Comparison of ENCODE assay signal across 16 cellular contexts in genomic region chr11:70503201-70503877, GRCh38.
DNase-seq lines count a peak whose midpoint lies in the region; ATAC-seq and TF ChIP-seq lines count a peak whose summit lies in the region.
"Had no signal": no experiment of that assay in that cellular context is flagged by ENCODE, and none has a peak within 500 bp of the region (broad histone marks: within the 10 kb centered on the region; RNA-seq: fewer than 3 reads in every experiment).

No MANE protein-coding gene starts in this region.

- no peaks in the 10 kb centered on the region for H3K79me2 ChIP-seq in GM23338 (replicated peaks; ENCODE audit: insufficient read depth)

- intact Hi-C loops in left colon (cut with DNase I, micrococcal nuclease), result no loop called here

- POLR2A ChIA-PET in activated CD4-positive, alpha-beta T cell treated with anti-CD3 and anti-CD28 coated beads, Interleukin-2, amount 10 ng/mL, durations not matched to agents 7 days and 5 days (lab: Charles Lee), result no interaction called here

- H4K20me1 ChIP-seq in GM23338 (replicated peaks; ENCODE audit: insufficient read depth), result no peaks in the 10 kb centered on the region; the same call in 1 of the 2 replicates

- no peak overlapping the region for H2AFZ ChIP-seq in GM23338

- no peak overlapping the region for H3K4me3 Mint-ChIP-seq in GM23338
- no peak overlapping the region for H3K4me3 Mint-ChIP-seq in activated CD4-positive, alpha-beta T cell treated with anti-CD3 and anti-CD28 coated beads, Interleukin-2, amount 10 ng/mL, durations not matched to agents 7 days and 5 days
- H3K4me3 Mint-ChIP-seq: activated T-helper 17 cell treated with anti-CD3 and anti-CD28 coated beads, Interleukin-2, amount 50 U/mL, for 72 hours; stimulated activated naive CD8-positive, alpha-beta T cell treated with anti-CD3 and anti-CD28 coated beads, Interleukin-15, amount 100 ng/mL, for 72 hours had no signal

- H3F3A ChIP-seq in GM23338 (replicated peaks; ENCODE audit: low read depth), result no peaks in the 10 kb centered on the region

- no peak overlapping the region for H3K4me3 ChIP-seq in GM23338
- H3K4me3 ChIP-seq: colonic mucosa had no signal

- CTCF ChIA-PET in activated CD4-positive, alpha-beta T cell treated with anti-CD3 and anti-CD28 coated beads, Interleukin-2, amount 10 ng/mL, durations not matched to agents 7 days and 5 days (lab: Charles Lee), result no interaction called here

- ATAC-seq in GM23338 (peak; percentile 7; the same call in 1 of the 3 replicates), left colon (peak; percentile 5)
- ATAC-seq: activated T-helper 17 cell treated with anti-CD3 and anti-CD28 coated beads, Interleukin-2, amount 50 U/mL, for 72 hours; stimulated activated naive CD8-positive, alpha-beta T cell treated with anti-CD3 and anti-CD28 coated beads, Interleukin-15, amount 100 ng/mL, for 72 hours had no signal

- no peak for TF ChIP-seq CTCF in GM23338 (conservative IDR thresholded peaks at IDR 0.05; ENCODE audit: low read depth in 2 of 2)

- no peaks in the 10 kb centered on the region for H3K9me2 ChIP-seq in GM23338 (ENCODE audit: insufficient read depth)

- H3K4me1 Mint-ChIP-seq in GM23338, result peaks cover 28% of the 10 kb centered on the region
- H3K4me1 Mint-ChIP-seq in activated CD4-positive, alpha-beta T cell treated with anti-CD3 and anti-CD28 coated beads, Interleukin-2, amount 10 ng/mL, durations not matched to agents 7 days and 5 days, result no peaks in the 10 kb centered on the region
- H3K4me1 Mint-ChIP-seq: activated T-helper 17 cell treated with anti-CD3 and anti-CD28 coated beads, Interleukin-2, amount 50 U/mL, for 72 hours; stimulated activated naive CD8-positive, alpha-beta T cell treated with anti-CD3 and anti-CD28 coated beads, Interleukin-15, amount 100 ng/mL, for 72 hours had no signal

- H3K27ac ChIP-seq in GM23338 (ENCODE audit: low read depth), result no peak overlapping the region
- H3K27ac ChIP-seq: colonic mucosa, epithelial cell of prostate had no signal

- peak; percentile 37 for DNase-seq in COLO668 (lab: John Stamatoyannopoulos, UW; ENCODE audit: unreplicated experiment)
- DNase-seq in GM23338 (ENCODE audit: low spot score), result no peak
- DNase-seq in NCI-H345 treated with DMSO at 0.1 percent for 48 hours (lab: John Stamatoyannopoulos, UW; ENCODE audit: unreplicated experiment), result peak; percentile 88
- DNase-seq in left colon, result no peak
- DNase-seq in stimulated activated naive CD4-positive, alpha-beta T cell (lab: John Stamatoyannopoulos, UW), result no peak
- no peak for DNase-seq in activated naive CD4-positive, alpha-beta T cell treated with Interleukin-2 at 50 U/mL for 16 hours
- no peak for DNase-seq in activated CD4-positive, alpha-beta T cell treated with anti-CD3 and anti-CD28 coated beads, Interleukin-2, amount 10 ng/mL, durations not matched to agents 7 days and 5 days
- no peak for DNase-seq in stimulated activated CD4-positive, alpha-beta T cell treated with anti-CD3 and anti-CD28 coated beads, Interleukin-15, amount 100 ng/mL, for 24 hours
- DNase-seq: activated CD8-positive, alpha-beta memory T cell treated with anti-CD3 and anti-CD28 coated beads for 24 hours; DND-41; midbrain; MM.1S; stimulated activated naive CD8-positive, alpha-beta T cell treated with anti-CD3 and anti-CD28 coated beads, Interleukin-15, amount 100 ng/mL, for 72 hours had no signal

- peaks cover 20% of the 10 kb centered on the region for H3K27me3 Mint-ChIP-seq in GM23338 (ENCODE audit: insufficient read depth, low read depth, poor library complexity)
- no peaks in the 10 kb centered on the region for H3K27me3 Mint-ChIP-seq in activated CD4-positive, alpha-beta T cell treated with anti-CD3 and anti-CD28 coated beads, Interleukin-2, amount 10 ng/mL, durations not matched to agents 7 days and 5 days
- H3K27me3 Mint-ChIP-seq: activated T-helper 17 cell treated with anti-CD3 and anti-CD28 coated beads, Interleukin-2, amount 50 U/mL, for 72 hours had no signal

- no peak overlapping the region for H3K27ac Mint-ChIP-seq in GM23338
- no peak overlapping the region for H3K27ac Mint-ChIP-seq in activated CD4-positive, alpha-beta T cell treated with anti-CD3 and anti-CD28 coated beads, Interleukin-2, amount 10 ng/mL, durations not matched to agents 7 days and 5 days
- H3K27ac Mint-ChIP-seq: activated T-helper 17 cell treated with anti-CD3 and anti-CD28 coated beads, Interleukin-2, amount 50 U/mL, for 72 hours; stimulated activated naive CD8-positive, alpha-beta T cell treated with anti-CD3 and anti-CD28 coated beads, Interleukin-15, amount 100 ng/mL, for 72 hours had no signal

- H3K4me1 ChIP-seq in GM23338 (ENCODE audit: insufficient read depth), result no peaks in the 10 kb centered on the region
- H3K4me1 ChIP-seq: colonic mucosa had no signal

- H3K36me3 Mint-ChIP-seq in GM23338 (ENCODE audit: low read depth), result no peaks in the 10 kb centered on the region
- no peaks in the 10 kb centered on the region for H3K36me3 Mint-ChIP-seq in activated CD4-positive, alpha-beta T cell treated with anti-CD3 and anti-CD28 coated beads, Interleukin-2, amount 10 ng/mL, durations not matched to agents 7 days and 5 days (ENCODE audit: low read depth)

- peaks cover 3% of the 10 kb centered on the region; the same call in 1 of the 3 replicates for H3K9me3 Mint-ChIP-seq in GM23338
- H3K9me3 Mint-ChIP-seq in activated CD4-positive, alpha-beta T cell treated with anti-CD3 and anti-CD28 coated beads, Interleukin-2, amount 10 ng/mL, durations not matched to agents 7 days and 5 days, result no peaks in the 10 kb centered on the region
- H3K9me3 Mint-ChIP-seq: activated T-helper 17 cell treated with anti-CD3 and anti-CD28 coated beads, Interleukin-2, amount 50 U/mL, for 72 hours; stimulated activated naive CD8-positive, alpha-beta T cell treated with anti-CD3 and anti-CD28 coated beads, Interleukin-15, amount 100 ng/mL, for 72 hours had no signal

- no peak overlapping the region for H3K4me2 ChIP-seq in GM23338

- no peaks in the 10 kb centered on the region for H3K27me3 ChIP-seq in GM23338 (ENCODE audit: insufficient read depth)
- H3K27me3 ChIP-seq: colonic mucosa had no signal

- no peaks in the 10 kb centered on the region for H3K36me3 ChIP-seq in GM23338 (ENCODE audit: insufficient read depth)
- H3K36me3 ChIP-seq: colonic mucosa had no signal

TF ChIP-seq in GM23338, 12 proteins besides CTCF, POLR2A, EP300 and RAD21:
- TF ChIP-seq, protein P1, sequence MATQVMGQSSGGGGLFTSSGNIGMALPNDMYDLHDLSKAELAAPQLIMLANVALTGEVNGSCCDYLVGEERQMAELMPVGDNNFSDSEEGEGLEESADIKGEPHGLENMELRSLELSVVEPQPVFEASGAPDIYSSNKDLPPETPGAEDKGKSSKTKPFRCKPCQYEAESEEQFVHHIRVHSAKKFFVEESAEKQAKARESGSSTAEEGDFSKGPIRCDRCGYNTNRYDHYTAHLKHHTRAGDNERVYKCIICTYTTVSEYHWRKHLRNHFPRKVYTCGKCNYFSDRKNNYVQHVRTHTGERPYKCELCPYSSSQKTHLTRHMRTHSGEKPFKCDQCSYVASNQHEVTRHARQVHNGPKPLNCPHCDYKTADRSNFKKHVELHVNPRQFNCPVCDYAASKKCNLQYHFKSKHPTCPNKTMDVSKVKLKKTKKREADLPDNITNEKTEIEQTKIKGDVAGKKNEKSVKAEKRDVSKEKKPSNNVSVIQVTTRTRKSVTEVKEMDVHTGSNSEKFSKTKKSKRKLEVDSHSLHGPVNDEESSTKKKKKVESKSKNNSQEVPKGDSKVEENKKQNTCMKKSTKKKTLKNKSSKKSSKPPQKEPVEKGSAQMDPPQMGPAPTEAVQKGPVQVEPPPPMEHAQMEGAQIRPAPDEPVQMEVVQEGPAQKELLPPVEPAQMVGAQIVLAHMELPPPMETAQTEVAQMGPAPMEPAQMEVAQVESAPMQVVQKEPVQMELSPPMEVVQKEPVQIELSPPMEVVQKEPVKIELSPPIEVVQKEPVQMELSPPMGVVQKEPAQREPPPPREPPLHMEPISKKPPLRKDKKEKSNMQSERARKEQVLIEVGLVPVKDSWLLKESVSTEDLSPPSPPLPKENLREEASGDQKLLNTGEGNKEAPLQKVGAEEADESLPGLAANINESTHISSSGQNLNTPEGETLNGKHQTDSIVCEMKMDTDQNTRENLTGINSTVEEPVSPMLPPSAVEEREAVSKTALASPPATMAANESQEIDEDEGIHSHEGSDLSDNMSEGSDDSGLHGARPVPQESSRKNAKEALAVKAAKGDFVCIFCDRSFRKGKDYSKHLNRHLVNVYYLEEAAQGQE (IDR thresholded peaks at IDR 0.05; ENCODE audit: unreplicated experiment), result no peak

Comparison
In these comparisons a context has a peak if more than half of its experiments do, and no peak if none do; other contexts are left out.
1. DNase-seq: peak in COLO668 (single experiment) and NCI-H345 treated with DMSO at 0.1 percent for 48 hours (single experiment); none in GM23338 (single experiment), left colon (0 of 2), stimulated activated naive CD4-positive, alpha-beta T cell (0 of 6), activated naive CD4-positive, alpha-beta T cell treated with Interleukin-2 at 50 U/mL for 16 hours (single experiment), activated CD4-positive, alpha-beta T cell treated with anti-CD3 and anti-CD28 coated beads, Interleukin-2, amount 10 ng/mL, durations not matched to agents 7 days and 5 days (single experiment) and stimulated activated CD4-positive, alpha-beta T cell treated with anti-CD3 and anti-CD28 coated beads, Interleukin-15, amount 100 ng/mL, for 24 hours (single experiment).